ENCODE assay signal across 25 cellular contexts in genomic region chr5:78213799-78214198, GRCh38.
DNase-seq lines count a peak whose midpoint lies in the region; ATAC-seq, FAIRE-seq and TF ChIP-seq lines count a peak whose summit lies in the region.
"Had no signal": no experiment of that assay in that cellular context is flagged by ENCODE, and none has a peak within 500 bp of the region (broad histone marks: within the 10 kb centered on the region; RNA-seq: fewer than 3 reads in every experiment).

No MANE protein-coding gene starts in this region.

- CTCF ChIA-PET in WTC11 (lab: Charles Lee): no interaction called here

- POLR2A ChIA-PET in WTC11 (lab: Charles Lee): no interaction called here

- no peak overlapping the region for H2BK12ac ChIP-seq in mesenchymal stem cell (ENCODE audit: low read length in 2 of 2)

- H3K27ac Mint-ChIP-seq in WTC11: no peak overlapping the region
- H3K27ac Mint-ChIP-seq in progenitor cell of endocrine pancreas: no peak overlapping the region
- H3K27ac Mint-ChIP-seq: B cell; CD8-positive, alpha-beta T cell had no signal

- no peak overlapping the region for H4K8ac ChIP-seq in mesenchymal stem cell (ENCODE audit: low read length)

- H2BK120ac ChIP-seq in mesenchymal stem cell (ENCODE audit: low read depth, low read length): no peak overlapping the region

- H2BK15ac ChIP-seq in mesenchymal stem cell (ENCODE audit: low read depth, poor library complexity, severe bottlenecking): no peak overlapping the region

- TF ChIP-seq CTCF in kidney (IDR thresholded peaks at IDR 0.05; ENCODE audit: borderline replicate concordance, extremely low read depth, insufficient read depth): no peak
- no peak for TF ChIP-seq CTCF in WTC11 (IDR thresholded peaks at IDR 0.05)
- no peak for TF ChIP-seq CTCF in progenitor cell of endocrine pancreas (IDR thresholded peaks at IDR 0.05; ENCODE audit: unreplicated experiment)

- H3K9ac ChIP-seq in mesenchymal stem cell (ENCODE audit: low read length): no peak overlapping the region
- no peak overlapping the region for H3K9ac ChIP-seq in kidney (ENCODE audit: low read length in 2 of 2)
- H3K9ac ChIP-seq: GM23248 had no signal

- peaks cover 4% of the 10 kb centered on the region for H3K4me1 ChIP-seq in mesenchymal stem cell (ENCODE audit: control insufficient read depth, insufficient read depth, low read depth, low read length)
- H3K4me1 ChIP-seq in kidney (ENCODE audit: control insufficient read depth in 1 of 2, insufficient read depth in 1 of 2, low read depth in 1 of 2, low read length in 2 of 2): no peaks in the 10 kb centered on the region
- H3K4me1 ChIP-seq: SJSA1 had no signal

- no peak overlapping the region for H3K27ac ChIP-seq in mesenchymal stem cell (ENCODE audit: low read length, poor library complexity, severe bottlenecking)
- no peak overlapping the region for H3K27ac ChIP-seq in substantia nigra (ENCODE audit: low read depth, low read length, poor library complexity, severe bottlenecking)
- no peak overlapping the region for H3K27ac ChIP-seq in kidney (ENCODE audit: low read depth in 2 of 2, low read length in 2 of 2)
- H3K27ac ChIP-seq: C4-2B, GM23248, PC-9, SJSA1 had no signal

- no peak overlapping the region for H3K23ac ChIP-seq in mesenchymal stem cell (ENCODE audit: low read length in 2 of 2)

- no peak overlapping the region for H2AFZ ChIP-seq in mesenchymal stem cell (ENCODE audit: low read depth, low read length)
- H2AFZ ChIP-seq: GM23248, PC-9 had no signal

- H3K9me3 Mint-ChIP-seq in WTC11 (no peaks in the 10 kb centered on the region), progenitor cell of endocrine pancreas (ENCODE audit: low read depth) (no peaks in the 10 kb centered on the region)
- H3K9me3 Mint-ChIP-seq: CD8-positive, alpha-beta T cell had no signal

- H3K9me3 ChIP-seq in mesenchymal stem cell (ENCODE audit: control insufficient read depth, low read length) (no peaks in the 10 kb centered on the region), kidney (ENCODE audit: control insufficient read depth in 1 of 2, low read length in 2 of 2) (no peaks in the 10 kb centered on the region)
- H3K9me3 ChIP-seq: Caco-2, SJSA1 had no signal

- no peak overlapping the region for H4K91ac ChIP-seq in mesenchymal stem cell (ENCODE audit: low read length)

- FAIRE-seq in GM19239 (lab: Jason Lieb, UNC) (peak; percentile 18), frontal cortex (lab: Jason Lieb, UNC) (no peak), kidney (lab: Jason Lieb, UNC) (no peak)
- FAIRE-seq: GM18507 had no signal

- H3K36me3 ChIP-seq in mesenchymal stem cell (ENCODE audit: control insufficient read depth in 1 of 2, insufficient read depth in 2 of 2, low read depth in 1 of 2, low read length in 2 of 2): peaks cover 0 to 27% of the 10 kb centered on the region in 2 experiments
- H3K36me3 ChIP-seq in kidney (ENCODE audit: control insufficient read depth in 1 of 2, insufficient read depth in 2 of 2, low read length in 2 of 2): peaks cover 0 to 2% of the 10 kb centered on the region in 2 donors

- no peak overlapping the region for H3K18ac ChIP-seq in mesenchymal stem cell (ENCODE audit: low read depth in 1 of 2, low read length in 2 of 2)

- DNase-seq in GM19239 (ENCODE audit: insufficient read length, low spot score) (no peak), frontal cortex (ENCODE audit: low spot score in 2 of 2) (peak; percentile 2 to 3), mesenchymal stem cell (no peak), substantia nigra (lab: John Stamatoyannopoulos, UW) (peak in 26 of 49 donors; percentile 0 to 44 (median 6)), kidney (no peak), WTC11 (ENCODE audit: low spot score) (no peak), progenitor cell of endocrine pancreas (ENCODE audit: low spot score, unreplicated experiment) (no peak), DMS79 treated with DMSO at 0.1 percent for 48 hours (lab: John Stamatoyannopoulos, UW) (no peak)
- DNase-seq: Caco-2; CD8-positive, alpha-beta T cell; DMS79; GM23248; H7; KBM-7; MV-4-11; NCI-H1105; NCI-H2029; NCI-H446; NCI-H526; PC-9; Right ventricle myocardium superior had no signal

- peak overlapping the region; percentile 56 for H2AK5ac ChIP-seq in mesenchymal stem cell (ENCODE audit: low read length, severe bottlenecking)

- H3K4me1 Mint-ChIP-seq in WTC11 (peaks cover 8% of the 10 kb centered on the region), progenitor cell of endocrine pancreas (ENCODE audit: low read depth) (peaks cover 7% of the 10 kb centered on the region)
- H3K4me1 Mint-ChIP-seq: B cell had no signal

- intact Hi-C loops in kidney (cut with DNase I): no loop called here

- H3K4me3 ChIP-seq in mesenchymal stem cell (ENCODE audit: insufficient read depth in 1 of 2, low read depth in 1 of 2, low read length in 2 of 2) (no peak overlapping the region), kidney (ENCODE audit: low read length in 2 of 2) (no peak overlapping the region)
- H3K4me3 ChIP-seq: GM23248, PC-9, SJSA1 had no signal

- H3K79me1 ChIP-seq in mesenchymal stem cell (replicated peaks; ENCODE audit: low read length, poor library complexity, severe bottlenecking): peaks cover 11% of the 10 kb centered on the region

- no peaks in the 10 kb centered on the region for H3K27me3 ChIP-seq in mesenchymal stem cell (ENCODE audit: control insufficient read depth in 1 of 2, insufficient read depth in 1 of 2, low read length in 2 of 2)
- H3K27me3 ChIP-seq: SJSA1 had no signal

- H3K36me3 Mint-ChIP-seq in WTC11: no peaks in the 10 kb centered on the region
- H3K36me3 Mint-ChIP-seq in progenitor cell of endocrine pancreas (ENCODE audit: insufficient read depth): peaks cover 3% of the 10 kb centered on the region

- H3K27me3 Mint-ChIP-seq in WTC11 (ENCODE audit: low read depth) (no peaks in the 10 kb centered on the region), progenitor cell of endocrine pancreas (no peaks in the 10 kb centered on the region)
- H3K27me3 Mint-ChIP-seq: B cell had no signal

- no peak overlapping the region for H3K4ac ChIP-seq in mesenchymal stem cell (ENCODE audit: low read depth in 1 of 2, low read length in 2 of 2)

- 96% methylated on average over 3 of the region's 3 CpGs for WGBS in mesenchymal stem cell

- H2BK5ac ChIP-seq in mesenchymal stem cell (ENCODE audit: low read depth, low read length, poor library complexity, severe bottlenecking): no peak overlapping the region

- no peak overlapping the region for H3K14ac ChIP-seq in mesenchymal stem cell (ENCODE audit: low read length in 2 of 2)

- H3K4me2 ChIP-seq in mesenchymal stem cell (ENCODE audit: low read length, poor library complexity, severe bottlenecking): no peak overlapping the region
- H3K4me2 ChIP-seq: PC-9 had no signal

- ATAC-seq in WTC11: no peak
- ATAC-seq: CD8-positive, alpha-beta T cell had no signal

- H3K4me3 Mint-ChIP-seq in WTC11 (no peak overlapping the region), progenitor cell of endocrine pancreas (ENCODE audit: low read depth) (no peak overlapping the region)
- H3K4me3 Mint-ChIP-seq: B cell; CD8-positive, alpha-beta T cell had no signal

TF ChIP-seq in WTC11, 78 proteins besides CTCF, POLR2A, EP300 and RAD21 (continues in another document):
- TF ChIP-seq OVOL2 (CRISPR knock-in tag; IDR thresholded peaks at IDR 0.05; ENCODE audit: borderline replicate concordance) (no peak), ZNF121 (CRISPR knock-in tag; IDR thresholded peaks at IDR 0.05) (no peak), GTF2I (CRISPR knock-in tag; conservative IDR thresholded peaks at IDR 0.05) (no peak), NFATC4 (CRISPR knock-in tag; IDR thresholded peaks at IDR 0.05) (no peak), ERG (CRISPR knock-in tag; IDR thresholded peaks at IDR 0.05) (no peak), AFF4 (CRISPR knock-in tag; IDR thresholded peaks at IDR 0.05; ENCODE audit: borderline replicate concordance) (no peak), ZNF263 (CRISPR knock-in tag; IDR thresholded peaks at IDR 0.05; ENCODE audit: low read depth) (no peak), ESRRA (CRISPR knock-in tag; IDR thresholded peaks at IDR 0.05; ENCODE audit: borderline replicate concordance) (no peak), SP1 (CRISPR knock-in tag; conservative IDR thresholded peaks at IDR 0.05) (no peak)

Comparison
In these comparisons a context has a peak if more than half of its experiments do, and no peak if none do; other contexts are left out.
1. DNase-seq: peak in frontal cortex (2 of 2) and substantia nigra (26 of 49); none in GM19239 (single experiment), mesenchymal stem cell (single experiment), kidney (single experiment), WTC11 (single experiment), progenitor cell of endocrine pancreas (single experiment) and DMS79 treated with DMSO at 0.1 percent for 48 hours (single experiment).